ENCODE assay signal across 8 cellular contexts in the genomic region with DNA sequence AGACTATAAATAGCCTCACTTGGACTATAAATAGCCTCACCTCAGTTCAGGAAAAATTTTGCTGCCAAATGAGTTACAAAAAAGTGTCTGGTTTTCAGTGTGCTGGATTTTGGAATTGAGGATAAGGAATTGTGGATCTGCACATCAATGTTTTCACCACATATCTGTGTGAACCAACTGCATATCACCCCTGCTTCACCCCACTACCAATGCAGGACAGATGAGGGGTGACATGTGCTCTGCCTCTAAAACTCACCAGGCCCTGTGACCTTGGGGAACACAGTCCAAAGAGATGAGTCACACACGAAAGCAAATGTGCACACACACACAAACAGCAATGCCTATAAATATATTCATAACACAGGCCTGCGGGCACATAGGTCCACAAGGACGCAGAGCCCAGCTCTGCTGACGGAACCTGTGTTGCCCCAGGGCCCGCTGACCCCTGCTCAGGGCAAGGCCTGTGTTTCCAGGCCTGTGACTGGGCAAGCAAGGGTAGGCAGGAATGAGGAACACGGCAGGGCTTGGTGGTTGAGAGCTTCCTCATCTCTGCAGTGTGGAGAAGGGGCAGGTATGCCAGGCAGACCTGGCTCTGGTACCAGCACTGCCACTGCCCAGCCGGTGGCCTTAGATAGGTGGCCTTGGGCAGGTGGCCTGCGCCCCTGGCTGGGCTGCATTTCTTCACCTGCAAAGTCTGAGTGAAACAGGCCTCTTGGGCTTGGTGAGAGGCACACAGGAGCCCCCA.
DNase-seq lines count a peak whose midpoint lies in the region; ATAC-seq and TF ChIP-seq lines count a peak whose summit lies in the region.
"Had no signal": no experiment of that assay in that cellular context is flagged by ENCODE, and none has a peak within 500 bp of the region (broad histone marks: within the 10 kb centered on the region; RNA-seq: fewer than 3 reads in every experiment).

No MANE protein-coding gene starts in this region.

- H3K4me1 ChIP-seq in HEK293 (ENCODE audit: control insufficient read depth, insufficient read depth, low read length) = no peaks in the 10 kb centered on the region

- H3K27me3 Mint-ChIP-seq in stimulated activated memory B cell treated with anti-CD40 and anti-IgM and Interleukin-4, amounts not matched to agents 10 μg/mL and 1 μg/mL and 100 μg/mL, for 72 hours = no peaks in the 10 kb centered on the region

- H3K27ac Mint-ChIP-seq in stimulated activated memory B cell treated with anti-CD40 and anti-IgM and Interleukin-4, amounts not matched to agents 10 μg/mL and 1 μg/mL and 100 μg/mL, for 72 hours = peak overlapping the region; percentile 61

- no peak overlapping the region for H3K27ac ChIP-seq in HEK293 (ENCODE audit: extremely low read depth, low read depth, low read length)
- H3K27ac ChIP-seq: SJSA1 had no signal

- peak; percentile 49 for DNase-seq in SK-MEL-5 (ENCODE audit: low read depth, low spot score)
- peak; percentile 88 for DNase-seq in fibroblast of villous mesenchyme (ENCODE audit: low read depth)
- DNase-seq in NCI-H146 (lab: John Stamatoyannopoulos, UW) = no peak
- no peak for DNase-seq in activated CD8-positive, alpha-beta memory T cell treated with anti-CD3 and anti-CD28 coated beads, Interleukin-2, amount 50 U/mL, for 48 hours
- DNase-seq in NCI-H82 (lab: John Stamatoyannopoulos, UW) = no peak

- H3K36me3 Mint-ChIP-seq in stimulated activated memory B cell treated with anti-CD40 and anti-IgM and Interleukin-4, amounts not matched to agents 10 μg/mL and 1 μg/mL and 100 μg/mL, for 72 hours = no peaks in the 10 kb centered on the region

- H3K4me3 ChIP-seq in HEK293 (ENCODE audit: low read depth, low read length) (no peak overlapping the region), fibroblast of villous mesenchyme (ENCODE audit: low read depth, low read length) (no peak overlapping the region)
- H3K4me3 ChIP-seq: SJSA1 had no signal

- H3K36me3 ChIP-seq in HEK293 (ENCODE audit: control insufficient read depth in 2 of 2, insufficient read depth in 1 of 2, low read length in 2 of 2) = no peaks in the 10 kb centered on the region
- H3K36me3 ChIP-seq: SJSA1 had no signal

- CTCF ChIA-PET in HEK293 (lab: Yijun Ruan, JAX) = interaction anchor here (0.5 to 1.7 kb wide), 3 partner anchors 8 to 113 kb away, joined by 3 to 4 read pairs (median 3); no protein-coding TSS in a partner anchor

- no peak overlapping the region for H3K4me3 Mint-ChIP-seq in stimulated activated memory B cell treated with anti-CD40 and anti-IgM and Interleukin-4, amounts not matched to agents 10 μg/mL and 1 μg/mL and 100 μg/mL, for 72 hours

- H3K9me3 ChIP-seq in HEK293 (ENCODE audit: control insufficient read depth, insufficient read depth, low read depth, low read length) = no peaks in the 10 kb centered on the region
- H3K9me3 ChIP-seq: SJSA1 had no signal

- in situ Hi-C loops in SK-MEL-5 (cut with HindIII; ENCODE audit: low pct_unique_long_range_greater_than_20kb, low sequenced_read_pairs) = no loop called here

- no peak for TF ChIP-seq CTCF in HEK293 (tag by site-specific recombination; IDR thresholded peaks at IDR 0.05)
- no peak for TF ChIP-seq CTCF in fibroblast of villous mesenchyme (IDR thresholded peaks at IDR 0.05; ENCODE audit: insufficient read depth, low read depth, low read length)

- H3K9me3 Mint-ChIP-seq in stimulated activated memory B cell treated with anti-CD40 and anti-IgM and Interleukin-4, amounts not matched to agents 10 μg/mL and 1 μg/mL and 100 μg/mL, for 72 hours = no peaks in the 10 kb centered on the region

- H3K4me1 Mint-ChIP-seq in stimulated activated memory B cell treated with anti-CD40 and anti-IgM and Interleukin-4, amounts not matched to agents 10 μg/mL and 1 μg/mL and 100 μg/mL, for 72 hours = peaks cover 61% of the 10 kb centered on the region

- ATAC-seq in stimulated activated memory B cell treated with anti-CD40 and anti-IgM and Interleukin-4, amounts not matched to agents 10 μg/mL and 1 μg/mL and 100 μg/mL, for 72 hours = peak; percentile 82

- POLR2A ChIA-PET in HEK293 (lab: Yijun Ruan, JAX) = no interaction called here

TF ChIP-seq in HEK293, 187 proteins besides CTCF, POLR2A, EP300 and RAD21:
- peak; percentile 31; the same call in 1 of the 2 replicates for TF ChIP-seq ZNF600 (tag by site-specific recombination; IDR thresholded peaks at IDR 0.05)
- TF ChIP-seq ZNF664 (tag by site-specific recombination; IDR thresholded peaks at IDR 0.05) = no peak

Comparison
In these comparisons a context has a peak if more than half of its experiments do, and no peak if none do; other contexts are left out.
1. DNase-seq: peak in SK-MEL-5 (single experiment) and fibroblast of villous mesenchyme (single experiment); none in NCI-H146 (single experiment), activated CD8-positive, alpha-beta memory T cell treated with anti-CD3 and anti-CD28 coated beads, Interleukin-2, amount 50 U/mL, for 48 hours (single experiment) and NCI-H82 (single experiment).